Comparison of ENCODE assay signal across 9 cellular contexts in the genomic region with DNA sequence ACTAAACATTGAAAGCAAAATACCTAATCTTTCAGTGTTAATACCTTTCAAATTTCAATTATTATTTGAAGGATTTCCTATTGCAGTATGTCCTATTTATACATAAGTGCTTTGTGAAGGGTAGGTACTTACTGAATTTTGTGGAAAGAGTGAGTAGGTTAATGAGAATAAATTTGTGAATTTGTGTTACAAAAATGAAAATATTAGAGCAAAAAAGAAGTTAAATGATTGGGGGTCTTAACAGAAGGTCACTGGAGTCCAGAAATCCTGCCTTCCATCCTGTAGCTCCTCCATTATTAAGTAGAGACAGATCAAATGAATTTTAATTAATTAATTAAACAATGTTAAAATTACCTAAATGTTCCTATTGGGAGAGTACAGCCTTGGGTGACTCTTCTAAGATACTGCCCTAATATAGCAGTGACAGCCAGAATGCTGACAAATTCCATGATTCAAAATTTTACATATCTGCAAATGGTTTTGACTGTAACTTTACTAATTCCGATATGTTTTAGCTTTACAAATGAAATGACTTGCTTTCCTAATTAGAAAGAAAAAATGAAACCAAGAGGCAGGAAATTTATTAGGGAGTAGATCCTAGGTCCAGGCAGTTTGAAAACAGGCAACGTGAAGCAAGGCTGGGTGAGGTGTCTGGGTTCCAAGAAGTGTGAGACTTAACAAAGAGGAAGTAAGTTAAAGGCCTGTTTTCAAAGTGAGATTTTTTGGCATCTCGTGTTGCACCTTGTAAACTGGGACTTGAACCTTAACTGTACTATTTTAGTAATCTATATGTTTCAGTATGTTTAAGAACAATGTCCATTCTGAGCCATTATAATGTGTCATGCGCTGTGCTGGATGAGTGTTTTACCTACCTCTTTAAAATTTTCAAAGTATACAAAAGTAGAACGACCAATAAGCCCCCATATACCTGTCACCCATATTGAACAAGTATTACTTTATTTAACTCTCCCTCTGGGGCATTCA. TPM values are rescaled to one million over a fixed set of nuclear protein-coding genes. Genes with fewer than 3 reads are reported as not detected.
DNase-seq lines count a peak whose midpoint lies in the region; ATAC-seq, FAIRE-seq and TF ChIP-seq lines count a peak whose summit lies in the region.
"Had no signal": no experiment of that assay in that cellular context is flagged by ENCODE, and none has a peak within 500 bp of the region (broad histone marks: within the 10 kb centered on the region; RNA-seq: fewer than 3 reads in every experiment).

No MANE protein-coding gene starts in this region.

- peak overlapping the region; percentile 87 to 99 (median 93) for H3K4me2 ChIP-seq in BLaER1 treated with 17β-estradiol and CSF1 and Interleukin-3, amounts not matched to agents 10 nM and 100 nM

- intact Hi-C loops in colonic mucosa (cut with DNase I): no loop called here

- H3K4me1 ChIP-seq in BLaER1 treated with 17β-estradiol and CSF1 and Interleukin-3, amounts not matched to agents 10 nM and 100 nM: peaks cover 69 to 77% (median 74%) of the 10 kb centered on the region in 10 experiments
- H3K4me1 ChIP-seq in colonic mucosa: no peaks in the 10 kb centered on the region

- no peak for DNase-seq in GM19239 (ENCODE audit: insufficient read length, low spot score)
- no peak for DNase-seq in colonic mucosa
- no peak for DNase-seq in NCI-H2196 treated with DMSO at 0.1 percent for 48 hours (lab: John Stamatoyannopoulos, UW; ENCODE audit: unreplicated experiment)
- no peak for DNase-seq in NCI-H1694 treated with DMSO at 0.1 percent for 48 hours (lab: John Stamatoyannopoulos, UW)
- DNase-seq: NCI-H146 had no signal

- ATAC-seq in GM18870 (IDR thresholded peaks at IDR 0.05; ENCODE audit: unreplicated experiment) (no peak), GM18873 (IDR thresholded peaks at IDR 0.05; ENCODE audit: low FRiP score, unreplicated experiment) (no peak)

- no peak for TF ChIP-seq CTCF in colonic mucosa (IDR thresholded peaks at IDR 0.05)

- peak overlapping the region; percentile 82 to 97 (median 93) for H3K27ac ChIP-seq in BLaER1 treated with 17β-estradiol and CSF1 and Interleukin-3, amounts not matched to agents 10 nM and 100 nM
- H3K27ac ChIP-seq in KOPT-K1 (ENCODE audit: low read depth, low read length, poor library complexity, severe bottlenecking): peak overlapping the region; percentile 87
- peak overlapping the region; percentile 57 for H3K27ac ChIP-seq in colonic mucosa

- H4K20me1 ChIP-seq in BLaER1 treated with 17β-estradiol and CSF1 and Interleukin-3, amounts not matched to agents 10 nM and 100 nM: peaks cover 0 to 25% (median 9%) of the 10 kb centered on the region in 11 experiments; a peak in 6 of 22 replicates

- H3K9me3 ChIP-seq in BLaER1 treated with 17β-estradiol and CSF1 and Interleukin-3, amounts not matched to agents 10 nM and 100 nM (replicated peaks in 1 of 11): peaks cover 0 to 22% (median 14%) of the 10 kb centered on the region in 11 experiments; a peak in 15 of 22 replicates
- H3K9me3 ChIP-seq in KOPT-K1 (ENCODE audit: insufficient read depth, low read length, poor library complexity, severe bottlenecking) (no peaks in the 10 kb centered on the region), colonic mucosa (no peaks in the 10 kb centered on the region)

- no peaks in the 10 kb centered on the region for H3K27me3 ChIP-seq in BLaER1 treated with 17β-estradiol and CSF1 and Interleukin-3, amounts not matched to agents 10 nM and 100 nM
- H3K27me3 ChIP-seq in colonic mucosa: no peaks in the 10 kb centered on the region

- peak overlapping the region; percentile 82 to 92 (median 88) for H3K9ac ChIP-seq in BLaER1 treated with 17β-estradiol and CSF1 and Interleukin-3, amounts not matched to agents 10 nM and 100 nM
- no peak overlapping the region for H3K9ac ChIP-seq in colonic mucosa (ENCODE audit: low read depth in 2 of 2, low read length in 2 of 2)

- peak overlapping the region; percentile 69 to 91 (median 82) for H3K4me3 ChIP-seq in BLaER1 treated with 17β-estradiol and CSF1 and Interleukin-3, amounts not matched to agents 10 nM and 100 nM
- H3K4me3 ChIP-seq in colonic mucosa: peak overlapping the region; percentile 4

- H3K36me3 ChIP-seq in BLaER1 treated with 17β-estradiol and CSF1 and Interleukin-3, amounts not matched to agents 10 nM and 100 nM: peaks cover 26 to 44% (median 37%) of the 10 kb centered on the region in 11 experiments
- peaks cover 44% of the 10 kb centered on the region for H3K36me3 ChIP-seq in KOPT-K1 (ENCODE audit: insufficient read depth, low read length)
- H3K36me3 ChIP-seq in colonic mucosa: no peaks in the 10 kb centered on the region

- FAIRE-seq in GM19239 (lab: Jason Lieb, UNC): peak; percentile 94

RNA-seq across cellular contexts. Expression of gene PIK3CG, which starts 1.5 kb away (rescaled TPM):
- 1 to 10 TPM; 2.3 TPM for total RNA-seq in colonic mucosa

Comparison
In these comparisons a context has a peak if more than half of its experiments do, and no peak if none do; other contexts are left out.
1. H3K9ac ChIP-seq: peak in BLaER1 treated with 17β-estradiol and CSF1 and Interleukin-3, amounts not matched to agents 10 nM and 100 nM (11 of 11); none in colonic mucosa (0 of 2).
2. Peak in every context shown above with its lines, with median percentiles within 50 percentile points of each other: H3K27ac ChIP-seq.